Comparison of ENCODE assay signal across 16 cellular contexts in genomic region chr2:142220239-142220638, GRCh38.
DNase-seq lines count a peak whose midpoint lies in the region; ATAC-seq, FAIRE-seq and TF ChIP-seq lines count a peak whose summit lies in the region.
"Had no signal": no experiment of that assay in that cellular context is flagged by ENCODE, and none has a peak within 500 bp of the region (broad histone marks: within the 10 kb centered on the region; RNA-seq: fewer than 3 reads in every experiment).

No MANE protein-coding gene starts in this region.

- no peaks in the 10 kb centered on the region for H3K79me2 ChIP-seq in PC-9 (ENCODE audit: low read depth)

- H3K27me3 ChIP-seq in BLaER1 (no peaks in the 10 kb centered on the region), foreskin keratinocyte (no peaks in the 10 kb centered on the region), PC-9 (ENCODE audit: insufficient read depth, low read depth) (no peaks in the 10 kb centered on the region)
- H3K27me3 ChIP-seq: BE2C had no signal

- peak overlapping the region; percentile 59 for H3K4me2 ChIP-seq in BLaER1
- no peak overlapping the region for H3K4me2 ChIP-seq in PC-9

- DNase-seq in D721Med (ENCODE audit: insufficient read length, low spot score) (no peak), SK-N-DZ (ENCODE audit: low spot score) (peak; percentile 61), foreskin keratinocyte (no peak), NCI-H2029 treated with DMSO at 0.1 percent for 48 hours (lab: John Stamatoyannopoulos, UW) (no peak), PC-9 (no peak)
- DNase-seq: CD8-positive, alpha-beta memory T cell; DMS 273 treated with DMSO at 0.1 percent for 48 hours; GM23248; H7; IMR-90 had no signal

- peak; percentile 60 for FAIRE-seq in D721Med (lab: Jason Lieb, UNC)
- FAIRE-seq: A204.1, GM12878, GM18507 had no signal

- CTCF ChIA-PET in PC-9 (lab: Charles Lee) = no interaction called here

- peaks cover 49% of the 10 kb centered on the region for H3K4me1 ChIP-seq in BLaER1
- H3K4me1 ChIP-seq in foreskin keratinocyte = peaks cover 21% of the 10 kb centered on the region
- H3K4me1 ChIP-seq in PC-9 (replicated peaks; ENCODE audit: insufficient read depth) = no peaks in the 10 kb centered on the region
- H3K4me1 ChIP-seq: BE2C had no signal

- POLR2A ChIA-PET in PC-9 (lab: Charles Lee; ENCODE audit: unreplicated experiment) = no interaction called here

- ATAC-seq in foreskin keratinocyte (no peak), GM19463 (IDR thresholded peaks at IDR 0.05; ENCODE audit: unreplicated experiment) (no peak)
- ATAC-seq: GM12878 had no signal

- intact Hi-C loops in PC-9 (cut with micrococcal nuclease; ENCODE audit: unreplicated experiment) = no loop called here

- H3K9ac ChIP-seq in BLaER1 = no peak overlapping the region
- H3K9ac ChIP-seq: GM23248 had no signal

- peaks cover 4% of the 10 kb centered on the region; the same call in 1 of the 2 replicates for H3K9me2 ChIP-seq in PC-9 (ENCODE audit: insufficient read depth)

- H2AFZ ChIP-seq in PC-9 = no peak overlapping the region; the same call in 1 of the 2 replicates
- H2AFZ ChIP-seq: GM23248 had no signal

- H3K36me3 ChIP-seq in BLaER1 = no peaks in the 10 kb centered on the region
- no peaks in the 10 kb centered on the region for H3K36me3 ChIP-seq in PC-9 (ENCODE audit: low read depth)
- H3K36me3 ChIP-seq: BE2C had no signal

- H3K4me3 ChIP-seq in BLaER1 (no peak overlapping the region), PC-9 (no peak overlapping the region)
- H3K4me3 ChIP-seq: GM12878, GM23248 had no signal

- H3F3A ChIP-seq in PC-9 (ENCODE audit: insufficient read depth, low read depth) = no peaks in the 10 kb centered on the region

- H4K20me1 ChIP-seq in BLaER1 = no peaks in the 10 kb centered on the region
- H4K20me1 ChIP-seq in PC-9 (ENCODE audit: insufficient read depth) = no peaks in the 10 kb centered on the region

- peaks cover 12% of the 10 kb centered on the region for H3K9me3 ChIP-seq in BLaER1
- no peaks in the 10 kb centered on the region for H3K9me3 ChIP-seq in PC-9 (ENCODE audit: insufficient read depth, low read depth)
- H3K9me3 ChIP-seq: BE2C had no signal

- no TSS peak for BruUV-seq in PC-9 (replicated peaks; lab: Mats Ljungman, UMichigan)

- TF ChIP-seq CTCF in D721Med (IDR thresholded peaks at IDR 0.05; ENCODE audit: insufficient read depth, missing control alignments) (no peak), foreskin keratinocyte (conservative IDR thresholded peaks at IDR 0.05) (no peak), PC-9 (conservative IDR thresholded peaks at IDR 0.05) (no peak)

- H3K27ac ChIP-seq in BLaER1 (0 out of 2 replicates have a peak overlapping the region, but pooled peaks have one; percentile 63), foreskin keratinocyte (peak overlapping the region; percentile 74), PC-9 (no peak overlapping the region)
- H3K27ac ChIP-seq: GM23248 had no signal
